ENCODE assay signal across 7 cellular contexts in genomic region chr16:3282103-3282746, GRCh38. TPM values are rescaled to one million over a fixed set of nuclear protein-coding genes. Genes with fewer than 3 reads are reported as not detected.
DNase-seq lines count a peak whose midpoint lies in the region; ATAC-seq, FAIRE-seq and TF ChIP-seq lines count a peak whose summit lies in the region.

No MANE protein-coding gene starts in this region.

- peak overlapping the region; percentile 90 for H3K4ac ChIP-seq in IMR-90 (ENCODE audit: low read depth, low read length)
- peak overlapping the region; percentile 16 for H3K4ac ChIP-seq in H1 (replicated peaks; ENCODE audit: insufficient read length, low read depth, low read length)

- H2AFZ ChIP-seq in IMR-90 (replicated peaks; ENCODE audit: low read length, poor library complexity) = peak overlapping the region; percentile 89
- H2AFZ ChIP-seq in H1 (ENCODE audit: low read length) = peak overlapping the region; percentile 90

- H3K14ac ChIP-seq in IMR-90 (replicated peaks; ENCODE audit: low read depth, low read length) (peak overlapping the region; percentile 96), H1 (ENCODE audit: insufficient read length) (no peak overlapping the region)

- in situ Hi-C loops in IMR-90 (cut with MboI; ENCODE audit: low sequenced_read_pairs) = no loop called here

- no peak for FAIRE-seq in H1 (lab: Jason Lieb, UNC)

- H3K23ac ChIP-seq in IMR-90 (ENCODE audit: low read depth, low read length) (peak overlapping the region; percentile 96), H1 (ENCODE audit: insufficient read length) (no peak overlapping the region)

- BruUV-seq in IMR-90 (replicated peaks; lab: Mats Ljungman, UMichigan) = no TSS peak

- H4K91ac ChIP-seq in IMR-90 (ENCODE audit: insufficient read depth, low read depth, low read length) (0 out of 2 replicates have a peak overlapping the region, but pooled peaks have one; percentile 16), H1 (replicated peaks; ENCODE audit: insufficient read length, low read length) (no peak overlapping the region)

- no peak for TF ChIP-seq EP300 in H1 (IDR thresholded peaks at IDR 0.05; ENCODE audit: borderline replicate concordance in 1 of 2, low read depth in 2 of 2, low read length in 2 of 2)

- intact Hi-C loops in IMR-90 (cut with micrococcal nuclease) = loop anchor here (2.0 to 10.0 kb wide), 3 partner anchors 17 to 223 kb away; partner anchors contain the start of genes CLUAP1 and ZNF200

- POLR2A ChIA-PET in IMR-90 (lab: Charles Lee; ENCODE audit: unreplicated experiment) (no interaction called here), H1 (lab: Charles Lee; ENCODE audit: partially characterized antibody) (interaction anchor here (0.7 to 5.3 kb wide), 15 partner anchors 8 to 262 kb away, joined by 3 to 64 read pairs (median 6); partner anchors contain the start of genes NAA60, TIGD7, TNFRSF12A and ZNF174)

- H3K56ac ChIP-seq in IMR-90 (ENCODE audit: extremely low read depth, insufficient read depth, low read length) = peak overlapping the region; percentile 70
- peak overlapping the region; percentile 66 for H3K56ac ChIP-seq in H1 (replicated peaks; ENCODE audit: insufficient read length, low read depth, low read length)

- TF ChIP-seq POLR2A in IMR-90 (IDR thresholded peaks at IDR 0.05; ENCODE audit: low read depth, low read length) = no peak
- TF ChIP-seq POLR2A in H1 (IDR thresholded peaks at IDR 0.05; ENCODE audit: control extremely low read depth in 1 of 2, low read depth in 2 of 2, low read length in 2 of 2) = peak in 1 of 2 experiments; percentile 11; a peak in 1 of 3 replicates

- H2AK9ac ChIP-seq in IMR-90 (replicated peaks; ENCODE audit: low read depth, low read length, poor library complexity) = peak overlapping the region; percentile 55

- H2BK120ac ChIP-seq in IMR-90 (ENCODE audit: low read depth, low read length) (peak overlapping the region; percentile 16; the same call in 1 of the 2 replicates), H1 (replicated peaks; ENCODE audit: low read depth, low read length) (no peak overlapping the region)

- H2BK15ac ChIP-seq in IMR-90 (ENCODE audit: low read depth, low read length) (no peak overlapping the region), H1 (ENCODE audit: low read length) (no peak overlapping the region)

- H3K79me1 ChIP-seq in IMR-90 (ENCODE audit: low read depth in 1 of 2, low read length in 2 of 2) (peaks cover 8 to 43% of the 10 kb centered on the region in 2 experiments), H1 (ENCODE audit: low read depth, low read length) (peaks cover 12% of the 10 kb centered on the region)

- H3K4me1 ChIP-seq in IMR-90 (ENCODE audit: control insufficient read depth, insufficient read depth, low read length) (peaks cover 6% of the 10 kb centered on the region; the same call in 1 of the 2 replicates), SJCRH30 (peaks cover 3% of the 10 kb centered on the region; the same call in 1 of the 2 replicates), H1 (replicated peaks in 1 of 4; ENCODE audit: control insufficient read depth in 3 of 4, insufficient read depth in 4 of 4, low read length in 3 of 4) (peaks cover 0 to 8% (median 1%) of the 10 kb centered on the region in 4 experiments; a peak in 4 of 7 replicates), muscle layer of colon (ENCODE audit: insufficient read depth, low read length) (peaks cover 28% of the 10 kb centered on the region)

- no peak for DNase-seq in GM12864 (ENCODE audit: low read depth)
- DNase-seq in IMR-90 = peak; percentile 69
- peak; percentile 82 to 85 for DNase-seq in SJCRH30
- DNase-seq in H1 (ENCODE audit: low read depth in 1 of 2, low spot score in 2 of 2) = no peak
- DNase-seq in stimulated activated naive CD4-positive, alpha-beta T cell treated with Interleukin-2 at 50 U/mL for 16 hours (lab: John Stamatoyannopoulos, UW) = no peak

- no peaks in the 10 kb centered on the region for H3K9me1 ChIP-seq in IMR-90 (ENCODE audit: insufficient read depth, low read length)

- dilution Hi-C loops in IMR-90 (cut with HindIII; ENCODE audit: low sequenced_read_pairs, unreplicated experiment) = no loop called here

- peak overlapping the region; percentile 69 for H4K5ac ChIP-seq in IMR-90 (ENCODE audit: low read depth, low read length)
- H4K5ac ChIP-seq in H1 (ENCODE audit: insufficient read length, low read depth, low read length) = peak overlapping the region; percentile 62

- 0% methylated on average over 5 of the region's 30 CpGs; no CpG with 5 or more reads in 1 of the 2 experiments for WGBS in IMR-90 (ENCODE audit: extremely low coverage in 2 of 2, insufficient read length in 1 of 2), 2 experiments
- 11% methylated on average over 20 of the region's 30 CpGs; no CpG with 5 or more reads in 1 of the 2 experiments for WGBS in H1 (ENCODE audit: extremely low coverage in 1 of 2, insufficient coverage in 1 of 2, insufficient read length in 1 of 2, insufficient replicate concordance in 2 of 2, low coverage in 1 of 2, low lambda C conversion rate in 2 of 2, missing lambda C conversion rate in 1 of 2), 2 experiments

- peak overlapping the region; percentile 95 for H3K9ac ChIP-seq in IMR-90 (ENCODE audit: low read depth, low read length)
- peak overlapping the region; percentile 51 to 94 (median 90) for H3K9ac ChIP-seq in H1 (replicated peaks in 1 of 4; ENCODE audit: extremely low read depth in 1 of 4, low read depth in 3 of 4, low read length in 3 of 4)
- H3K9ac ChIP-seq in muscle layer of colon (ENCODE audit: low read length) = peak overlapping the region; percentile 85

- no peak for TF ChIP-seq RAD21 in IMR-90 (IDR thresholded peaks at IDR 0.05; ENCODE audit: low read length)
- no peak for TF ChIP-seq RAD21 in H1 (IDR thresholded peaks at IDR 0.05 in 1 of 2, conservative IDR thresholded peaks at IDR 0.05 in 1 of 2; ENCODE audit: low read depth in 2 of 2, low read length in 2 of 2)

- ATAC-seq in GM21786 (IDR thresholded peaks at IDR 0.05; ENCODE audit: unreplicated experiment) = peak; percentile 9
- ATAC-seq in IMR-90 (ENCODE audit: low read depth) = peak; percentile 62

- peaks cover 7% of the 10 kb centered on the region; the same call in 1 of the 2 replicates for H3K9me3 ChIP-seq in IMR-90 (ENCODE audit: control insufficient read depth, insufficient read depth, low read length)
- no peaks in the 10 kb centered on the region for H3K9me3 ChIP-seq in SJCRH30 (replicated peaks)
- H3K9me3 ChIP-seq in H1 (ENCODE audit: insufficient read depth in 2 of 2, low read depth in 1 of 2, low read length in 1 of 2) = peaks cover 6 to 10% of the 10 kb centered on the region in 2 experiments
- no peaks in the 10 kb centered on the region for H3K9me3 ChIP-seq in muscle layer of colon (ENCODE audit: low read length)

- H2BK12ac ChIP-seq in H1 (ENCODE audit: low read depth, low read length) = no peak overlapping the region

- H3K79me2 ChIP-seq in H1 (ENCODE audit: control insufficient read depth in 1 of 2, insufficient read depth in 2 of 2, low read length in 2 of 2) = peaks cover 20 to 35% of the 10 kb centered on the region in 2 experiments

- peak overlapping the region; percentile 87 for H2AK5ac ChIP-seq in IMR-90 (ENCODE audit: low read depth, low read length)
- no peak overlapping the region; the same call in 1 of the 2 replicates for H2AK5ac ChIP-seq in H1 (ENCODE audit: low read depth, low read length)

- H2BK20ac ChIP-seq in IMR-90 (ENCODE audit: low read depth, low read length) (no peak overlapping the region), H1 (ENCODE audit: low read length) (no peak overlapping the region)

- peak overlapping the region; percentile 32; the same call in 1 of the 2 replicates for H3K18ac ChIP-seq in IMR-90 (ENCODE audit: low read depth, low read length)
- H3K18ac ChIP-seq in H1 (ENCODE audit: extremely low read depth, low read length) = peak overlapping the region; percentile 52; the same call in 1 of the 2 replicates

- H3K4me3 ChIP-seq in GM12864 (ENCODE audit: low read depth, low read length) = peak overlapping the region; percentile 95
- peak overlapping the region; percentile 79 for H3K4me3 ChIP-seq in IMR-90 (ENCODE audit: insufficient read depth, low read depth, low read length)
- H3K4me3 ChIP-seq in SJCRH30 = peak overlapping the region; percentile 80
- peak overlapping the region; percentile 81 to 99 (median 97) for H3K4me3 ChIP-seq in H1 (ENCODE audit: extremely low read depth in 1 of 4, insufficient read depth in 2 of 4, low read depth in 3 of 4, low read length in 4 of 4)
- H3K4me3 ChIP-seq in muscle layer of colon (ENCODE audit: low read depth in 1 of 2, low read length in 2 of 2) = peak overlapping the region; percentile 73 to 93

- H3K27ac ChIP-seq in IMR-90 (ENCODE audit: insufficient read depth, low read length) = peak overlapping the region; percentile 69
- H3K27ac ChIP-seq in SJCRH30 = peak overlapping the region; percentile 97
- H3K27ac ChIP-seq in H1 (ENCODE audit: low read depth, low read length) = peak overlapping the region; percentile 97
- peak overlapping the region; percentile 87 for H3K27ac ChIP-seq in muscle layer of colon (ENCODE audit: low read depth, low read length)

- H3K4me2 ChIP-seq in IMR-90 (ENCODE audit: low read depth, low read length) (peak overlapping the region; percentile 92), H1 (ENCODE audit: insufficient read depth in 1 of 2, low read depth in 2 of 2, low read length in 2 of 2) (peak overlapping the region; percentile 99)

- CTCF ChIA-PET in IMR-90 (lab: Yijun Ruan, JAX) = interaction anchor here (1.0 kb wide), 1 partner anchor 15 kb away, joined by 3 read pairs; no protein-coding TSS in a partner anchor
- CTCF ChIA-PET in H1 (lab: Charles Lee; ENCODE audit: partially characterized antibody) = interaction anchor here (0.6 to 2.2 kb wide), 5 partner anchors 14 to 204 kb away, joined by 3 to 12 read pairs (median 3); no protein-coding TSS in a partner anchor

- H3K27me3 ChIP-seq in IMR-90 (ENCODE audit: control insufficient read depth, insufficient read depth, low read length) = no peaks in the 10 kb centered on the region; the same call in 1 of the 2 replicates
- no peaks in the 10 kb centered on the region for H3K27me3 ChIP-seq in SJCRH30
- no peaks in the 10 kb centered on the region; a peak in 1 of 7 replicates for H3K27me3 ChIP-seq in H1 (replicated peaks in 1 of 4; ENCODE audit: control insufficient read depth in 3 of 4, extremely low read depth in 1 of 4, insufficient read depth in 3 of 4, low read length in 3 of 4)
- no peaks in the 10 kb centered on the region for H3K27me3 ChIP-seq in muscle layer of colon (ENCODE audit: control insufficient read depth in 1 of 2, insufficient read depth in 2 of 2, low read length in 2 of 2)

- TF ChIP-seq CTCF in GM12864 (IDR thresholded peaks at IDR 0.05; ENCODE audit: low read depth, low read length, missing control alignments) (no peak), IMR-90 (conservative IDR thresholded peaks at IDR 0.05; ENCODE audit: low read depth, low read length) (no peak), H1 (IDR thresholded peaks at IDR 0.05; ENCODE audit: control extremely low read depth in 1 of 3, insufficient read depth in 1 of 3, low read depth in 1 of 3, low read length in 3 of 3) (no peak)

- peaks cover 19% of the 10 kb centered on the region for H4K20me1 ChIP-seq in IMR-90 (ENCODE audit: insufficient read depth, low read length)
- H4K20me1 ChIP-seq in H1 (replicated peaks in 1 of 2; ENCODE audit: control insufficient read depth in 1 of 2, insufficient read depth in 2 of 2, low read length in 2 of 2) = peaks cover 5 to 9% of the 10 kb centered on the region in 2 experiments

- peaks cover 12% of the 10 kb centered on the region for H3K36me3 ChIP-seq in IMR-90 (ENCODE audit: control insufficient read depth, insufficient read depth, low read length)
- peaks cover 21% of the 10 kb centered on the region for H3K36me3 ChIP-seq in SJCRH30
- H3K36me3 ChIP-seq in H1 (ENCODE audit: control insufficient read depth in 2 of 4, insufficient read depth in 4 of 4, low read length in 3 of 4) = peaks cover 3 to 19% (median 12%) of the 10 kb centered on the region in 4 experiments; a peak in 6 of 8 replicates
- H3K36me3 ChIP-seq in muscle layer of colon (ENCODE audit: insufficient read depth, low read length) = peaks cover 24% of the 10 kb centered on the region

- peaks cover 8% of the 10 kb centered on the region for H3K23me2 ChIP-seq in H1 (ENCODE audit: low read depth, low read length)

- H4K8ac ChIP-seq in IMR-90 (ENCODE audit: low read depth in 2 of 2, low read length in 2 of 2) (peak overlapping the region; percentile 88 to 93), H1 (ENCODE audit: extremely low read depth, insufficient read depth, low read length) (peak overlapping the region; percentile 98)

- H2BK5ac ChIP-seq in IMR-90 (ENCODE audit: low read depth, low read length, poor library complexity, severe bottlenecking) (peak overlapping the region; percentile 7), H1 (ENCODE audit: low read depth, low read length) (peak overlapping the region; percentile 93; the same call in 1 of the 2 replicates)

RNA-seq across cellular contexts. Expression of gene ZNF263, which starts 1.1 kb away (rescaled TPM):
- total RNA-seq in IMR-90 (2012; rRNA removed) = 36.1 and 40.3 TPM in 2 replicates
- 17.1 and 20.8 TPM in 2 replicates for polyA plus RNA-seq in IMR-90 (2012; rRNA removed)
- polyA plus RNA-seq in IMR-90 (2012; cell fraction: cytosol; rRNA removed) = 10.9 and 21.7 TPM in 2 replicates
- polyA plus RNA-seq in IMR-90 (2012; cell fraction: nucleus; rRNA removed; ENCODE audit: low replicate concordance) = 26.5 and 46.6 TPM in 2 replicates
- total RNA-seq in SJCRH30 (2014; rRNA removed; shearing (Covaris generic)) = 46.3 and 47.6 TPM in 2 replicates
- 26.7 and 27.8 TPM in 2 replicates for total RNA-seq in H1 (2021; fragmentation: NEBNext Ultra II Directional; extraction: Animal tissue kit (Norgen Biotek cat#: 25700))
- polyA plus RNA-seq in H1 (2011; rRNA removed) = 9.2 and 20.7 TPM in 2 replicates
- 15.5 TPM for polyA plus RNA-seq in H1 (2011; cell fraction: cytosol; rRNA removed)
- polyA plus RNA-seq in H1 (2011; cell fraction: nucleus; rRNA removed) = 29.4 TPM
- polyA plus RNA-seq in H1 (2012, experiment 1 of 2) = 26.2 to 32.3 TPM (median 28.0 TPM) in 4 replicates
- 17.1 TPM for polyA plus RNA-seq in H1 (2012, experiment 2 of 2)
- 17.4 TPM for polyA plus RNA-seq in H1 (2013, experiment 1 of 2)
- 17.0 TPM for polyA plus RNA-seq in H1 (2013, experiment 2 of 2)
- 14.9 and 19.2 TPM in 2 replicates for polyA minus RNA-seq in H1 (2011; rRNA and poly(A)+ RNA removed)
- polyA minus RNA-seq in H1 (2011; cell fraction: cytosol; rRNA and poly(A)+ RNA removed) = 20.9 TPM
- 28.9 TPM for polyA minus RNA-seq in H1 (2011; cell fraction: nucleus; rRNA and poly(A)+ RNA removed)

RNA-seq across cellular contexts. Expression of gene TIGD7, which starts 23.0 kb away (rescaled TPM):
- total RNA-seq in IMR-90 (2012; rRNA removed) = 2.7 and 3.9 TPM in 2 replicates
- polyA plus RNA-seq in IMR-90 (2012; rRNA removed) = 2.1 and 2.5 TPM in 2 replicates
- polyA plus RNA-seq in IMR-90 (2012; cell fraction: cytosol; rRNA removed) = 0.73 and 1.1 TPM in 2 replicates
- polyA plus RNA-seq in IMR-90 (2012; cell fraction: nucleus; rRNA removed; ENCODE audit: low replicate concordance) = 0.71 and 4.9 TPM in 2 replicates
- total RNA-seq in SJCRH30 (2014; rRNA removed; shearing (Covaris generic)) = 4.7 TPM in 2 replicates
- total RNA-seq in H1 (2021; fragmentation: NEBNext Ultra II Directional; extraction: Animal tissue kit (Norgen Biotek cat#: 25700)) = 7.0 and 8.9 TPM in 2 replicates
- 2.8 and 3.0 TPM in 2 replicates for polyA plus RNA-seq in H1 (2011; rRNA removed)
- 3.5 TPM for polyA plus RNA-seq in H1 (2011; cell fraction: cytosol; rRNA removed)
- 2.1 TPM for polyA plus RNA-seq in H1 (2011; cell fraction: nucleus; rRNA removed)
- 2.2 to 4.7 TPM (median 3.4 TPM) in 4 replicates for polyA plus RNA-seq in H1 (2012, experiment 1 of 2)
- polyA plus RNA-seq in H1 (2012, experiment 2 of 2) = 0.55 TPM
- 7.0 TPM for polyA plus RNA-seq in H1 (2013, experiment 1 of 2)
- 6.6 TPM for polyA plus RNA-seq in H1 (2013, experiment 2 of 2)
- 4.6 and 6.8 TPM in 2 replicates for polyA minus RNA-seq in H1 (2011; rRNA and poly(A)+ RNA removed)
- 4.6 TPM for polyA minus RNA-seq in H1 (2011; cell fraction: cytosol; rRNA and poly(A)+ RNA removed)
- polyA minus RNA-seq in H1 (2011; cell fraction: nucleus; rRNA and poly(A)+ RNA removed) = 6.8 TPM

RNA-seq across cellular contexts. Expression of gene ZNF75A, which starts 23.1 kb away (rescaled TPM):
- total RNA-seq in IMR-90 (2012; rRNA removed) = 15.4 and 17.8 TPM in 2 replicates
- polyA plus RNA-seq in IMR-90 (2012; rRNA removed) (9.2 and 14.6 TPM in 2 replicates), H1 (2011; rRNA removed) (5.2 and 9.3 TPM in 2 replicates)
- polyA plus RNA-seq in IMR-90 (2012; cell fraction: cytosol; rRNA removed) = 2.7 and 3.8 TPM in 2 replicates
- 9.9 and 55.2 TPM in 2 replicates for polyA plus RNA-seq in IMR-90 (2012; cell fraction: nucleus; rRNA removed; ENCODE audit: low replicate concordance)
- 17.0 and 17.6 TPM in 2 replicates for total RNA-seq in SJCRH30 (2014; rRNA removed; shearing (Covaris generic))
- total RNA-seq in H1 (2021; fragmentation: NEBNext Ultra II Directional; extraction: Animal tissue kit (Norgen Biotek cat#: 25700)) = 27.3 and 30.0 TPM in 2 replicates
- polyA plus RNA-seq in H1 (2011; cell fraction: cytosol; rRNA removed) = 16.3 TPM
- 8.5 TPM for polyA plus RNA-seq in H1 (2011; cell fraction: nucleus; rRNA removed)
- polyA plus RNA-seq in H1 (2012, experiment 1 of 2) = 21.2 to 33.7 TPM (median 23.9 TPM) in 4 replicates
- polyA plus RNA-seq in H1 (2012, experiment 2 of 2) = 4.4 TPM
- 26.8 TPM for polyA plus RNA-seq in H1 (2013, experiment 1 of 2)
- 21.4 TPM for polyA plus RNA-seq in H1 (2013, experiment 2 of 2)
- 17.4 and 18.1 TPM in 2 replicates for polyA minus RNA-seq in H1 (2011; rRNA and poly(A)+ RNA removed)
- 12.0 TPM for polyA minus RNA-seq in H1 (2011; cell fraction: cytosol; rRNA and poly(A)+ RNA removed)
- 24.5 TPM for polyA minus RNA-seq in H1 (2011; cell fraction: nucleus; rRNA and poly(A)+ RNA removed)

RNA-seq across cellular contexts. Expression of gene MEFV, which starts 25.8 kb away (rescaled TPM):
- total RNA-seq in IMR-90 (2012; rRNA removed) = not detected in 2 replicates
- polyA plus RNA-seq in IMR-90 (2012; rRNA removed) (not detected in 2 replicates), H1 (2011; rRNA removed) (0.02 and 0.03 TPM in 2 replicates)
- polyA plus RNA-seq in IMR-90 (2012; cell fraction: cytosol; rRNA removed) = not detected in 2 replicates
- polyA plus RNA-seq in IMR-90 (2012; cell fraction: nucleus; rRNA removed; ENCODE audit: low replicate concordance) = 0.02 and 0.10 TPM in 2 replicates
- not detected in 2 replicates for total RNA-seq in SJCRH30 (2014; rRNA removed; shearing (Covaris generic))
- total RNA-seq in H1 (2021; fragmentation: NEBNext Ultra II Directional; extraction: Animal tissue kit (Norgen Biotek cat#: 25700)) = not detected in 2 replicates
- not detected for polyA plus RNA-seq in H1 (2011; cell fraction: cytosol; rRNA removed)
- 0.03 TPM for polyA plus RNA-seq in H1 (2011; cell fraction: nucleus; rRNA removed)
- not detected in 4 replicates for polyA plus RNA-seq in H1 (2012, experiment 1 of 2)
- not detected for polyA plus RNA-seq in H1 (2012, experiment 2 of 2)
- 0.04 TPM for polyA plus RNA-seq in H1 (2013, experiment 1 of 2)
- 0.04 TPM for polyA plus RNA-seq in H1 (2013, experiment 2 of 2)
- 0.06 TPM in 1 of 2 replicates, not detected in the other for polyA minus RNA-seq in H1 (2011; rRNA and poly(A)+ RNA removed)
- not detected for polyA minus RNA-seq in H1 (2011; cell fraction: cytosol; rRNA and poly(A)+ RNA removed)
- not detected for polyA minus RNA-seq in H1 (2011; cell fraction: nucleus; rRNA and poly(A)+ RNA removed)

RNA-seq across cellular contexts. Expression of gene ZNF200, which starts 47.3 kb away (rescaled TPM):
- total RNA-seq in IMR-90 (2012; rRNA removed) = 7.5 and 8.3 TPM in 2 replicates
- polyA plus RNA-seq in IMR-90 (2012; rRNA removed) (2.8 and 3.7 TPM in 2 replicates), H1 (2011; rRNA removed) (2.7 and 3.0 TPM in 2 replicates)
- 1.3 and 1.5 TPM in 2 replicates for polyA plus RNA-seq in IMR-90 (2012; cell fraction: cytosol; rRNA removed)
- polyA plus RNA-seq in IMR-90 (2012; cell fraction: nucleus; rRNA removed; ENCODE audit: low replicate concordance) = 3.0 and 5.3 TPM in 2 replicates
- 16.1 and 17.6 TPM in 2 replicates for total RNA-seq in SJCRH30 (2014; rRNA removed; shearing (Covaris generic))
- 7.5 and 9.9 TPM in 2 replicates for total RNA-seq in H1 (2021; fragmentation: NEBNext Ultra II Directional; extraction: Animal tissue kit (Norgen Biotek cat#: 25700))
- 4.1 TPM for polyA plus RNA-seq in H1 (2011; cell fraction: cytosol; rRNA removed)
- 3.2 TPM for polyA plus RNA-seq in H1 (2011; cell fraction: nucleus; rRNA removed)
- polyA plus RNA-seq in H1 (2012, experiment 1 of 2) = 5.5 to 7.8 TPM (median 6.5 TPM) in 4 replicates
- 1.4 TPM for polyA plus RNA-seq in H1 (2012, experiment 2 of 2)
- polyA plus RNA-seq in H1 (2013, experiment 1 of 2) = 5.8 TPM
- 5.3 TPM for polyA plus RNA-seq in H1 (2013, experiment 2 of 2)
- polyA minus RNA-seq in H1 (2011; rRNA and poly(A)+ RNA removed) = 6.7 and 8.4 TPM in 2 replicates
- polyA minus RNA-seq in H1 (2011; cell fraction: cytosol; rRNA and poly(A)+ RNA removed) = 4.0 TPM
- 11.2 TPM for polyA minus RNA-seq in H1 (2011; cell fraction: nucleus; rRNA and poly(A)+ RNA removed)

Comparison
In these comparisons a context has a peak if more than half of its experiments do, and no peak if none do; other contexts are left out.
1. DNase-seq: peak in IMR-90 (single experiment) and SJCRH30 (2 of 2); none in GM12864 (single experiment), H1 (0 of 2) and stimulated activated naive CD4-positive, alpha-beta T cell treated with Interleukin-2 at 50 U/mL for 16 hours (single experiment).
2. Peak in every context shown above with its lines, with median percentiles within 50 percentile points of each other: H3K4me3 ChIP-seq, H3K27ac ChIP-seq and H3K9ac ChIP-seq.